ENCODE assay signal across 1 cellular context in the genomic region with DNA sequence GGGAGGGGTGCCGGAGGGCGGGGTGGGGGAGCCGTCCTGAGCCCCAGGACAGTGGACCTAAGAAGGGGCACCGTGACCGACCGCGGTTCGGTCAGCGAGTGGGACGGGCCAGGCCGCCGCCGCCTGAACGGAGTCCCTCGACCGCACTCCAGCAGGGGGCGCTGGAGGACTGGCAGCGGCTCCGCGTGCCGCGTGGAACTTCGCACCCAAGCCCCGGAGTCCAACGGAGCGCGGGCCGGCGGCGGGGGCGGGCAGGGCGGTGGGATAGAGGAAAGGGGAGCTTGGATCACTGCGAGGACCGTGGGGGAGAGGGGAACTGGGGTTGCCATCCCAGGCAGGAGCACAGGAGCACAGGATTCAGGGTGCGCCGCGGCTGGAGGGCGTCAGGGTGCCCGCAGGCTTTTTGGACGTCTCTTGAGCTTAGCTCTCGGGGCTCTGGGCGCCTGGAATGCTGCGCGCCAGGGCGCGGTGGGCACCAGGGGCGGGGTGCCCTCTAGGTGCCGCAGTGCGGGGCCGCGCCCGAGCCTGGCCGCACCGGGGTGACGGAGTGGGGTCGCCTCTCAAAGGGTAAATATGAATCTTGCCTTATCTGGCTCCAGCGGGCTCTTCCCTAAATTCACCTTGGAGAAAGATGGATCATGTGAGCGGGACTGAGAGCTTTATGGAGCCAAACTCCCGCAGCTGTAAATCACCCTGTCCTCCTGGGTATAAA.
TF ChIP-seq lines count a peak whose summit lies in the region.

No MANE protein-coding gene starts in this region.

TF ChIP-seq in K562, 482 proteins besides CTCF, POLR2A, EP300 and RAD21 (continued from another document):
- TF ChIP-seq, protein P1, sequence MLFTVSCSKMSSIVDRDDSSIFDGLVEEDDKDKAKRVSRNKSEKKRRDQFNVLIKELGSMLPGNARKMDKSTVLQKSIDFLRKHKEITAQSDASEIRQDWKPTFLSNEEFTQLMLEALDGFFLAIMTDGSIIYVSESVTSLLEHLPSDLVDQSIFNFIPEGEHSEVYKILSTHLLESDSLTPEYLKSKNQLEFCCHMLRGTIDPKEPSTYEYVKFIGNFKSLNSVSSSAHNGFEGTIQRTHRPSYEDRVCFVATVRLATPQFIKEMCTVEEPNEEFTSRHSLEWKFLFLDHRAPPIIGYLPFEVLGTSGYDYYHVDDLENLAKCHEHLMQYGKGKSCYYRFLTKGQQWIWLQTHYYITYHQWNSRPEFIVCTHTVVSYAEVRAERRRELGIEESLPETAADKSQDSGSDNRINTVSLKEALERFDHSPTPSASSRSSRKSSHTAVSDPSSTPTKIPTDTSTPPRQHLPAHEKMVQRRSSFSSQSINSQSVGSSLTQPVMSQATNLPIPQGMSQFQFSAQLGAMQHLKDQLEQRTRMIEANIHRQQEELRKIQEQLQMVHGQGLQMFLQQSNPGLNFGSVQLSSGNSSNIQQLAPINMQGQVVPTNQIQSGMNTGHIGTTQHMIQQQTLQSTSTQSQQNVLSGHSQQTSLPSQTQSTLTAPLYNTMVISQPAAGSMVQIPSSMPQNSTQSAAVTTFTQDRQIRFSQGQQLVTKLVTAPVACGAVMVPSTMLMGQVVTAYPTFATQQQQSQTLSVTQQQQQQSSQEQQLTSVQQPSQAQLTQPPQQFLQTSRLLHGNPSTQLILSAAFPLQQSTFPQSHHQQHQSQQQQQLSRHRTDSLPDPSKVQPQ (CRISPR knock-in tag; IDR thresholded peaks at IDR 0.05; ENCODE audit: borderline replicate concordance): no peak
- TF ChIP-seq KLF16 (IDR thresholded peaks at IDR 0.05): no peak
- TF ChIP-seq, protein P2, sequence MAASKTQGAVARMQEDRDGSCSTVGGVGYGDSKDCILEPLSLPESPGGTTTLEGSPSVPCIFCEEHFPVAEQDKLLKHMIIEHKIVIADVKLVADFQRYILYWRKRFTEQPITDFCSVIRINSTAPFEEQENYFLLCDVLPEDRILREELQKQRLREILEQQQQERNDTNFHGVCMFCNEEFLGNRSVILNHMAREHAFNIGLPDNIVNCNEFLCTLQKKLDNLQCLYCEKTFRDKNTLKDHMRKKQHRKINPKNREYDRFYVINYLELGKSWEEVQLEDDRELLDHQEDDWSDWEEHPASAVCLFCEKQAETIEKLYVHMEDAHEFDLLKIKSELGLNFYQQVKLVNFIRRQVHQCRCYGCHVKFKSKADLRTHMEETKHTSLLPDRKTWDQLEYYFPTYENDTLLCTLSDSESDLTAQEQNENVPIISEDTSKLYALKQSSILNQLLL (CRISPR knock-in tag; IDR thresholded peaks at IDR 0.05; ENCODE audit: borderline replicate concordance): no peak
- TF ChIP-seq ZNF253 (CRISPR knock-in tag; conservative IDR thresholded peaks at IDR 0.05): no peak
- no peak for TF ChIP-seq ILK (tag; IDR thresholded peaks at IDR 0.05; ENCODE audit: borderline replicate concordance, low read depth)
